In the genomic region with DNA sequence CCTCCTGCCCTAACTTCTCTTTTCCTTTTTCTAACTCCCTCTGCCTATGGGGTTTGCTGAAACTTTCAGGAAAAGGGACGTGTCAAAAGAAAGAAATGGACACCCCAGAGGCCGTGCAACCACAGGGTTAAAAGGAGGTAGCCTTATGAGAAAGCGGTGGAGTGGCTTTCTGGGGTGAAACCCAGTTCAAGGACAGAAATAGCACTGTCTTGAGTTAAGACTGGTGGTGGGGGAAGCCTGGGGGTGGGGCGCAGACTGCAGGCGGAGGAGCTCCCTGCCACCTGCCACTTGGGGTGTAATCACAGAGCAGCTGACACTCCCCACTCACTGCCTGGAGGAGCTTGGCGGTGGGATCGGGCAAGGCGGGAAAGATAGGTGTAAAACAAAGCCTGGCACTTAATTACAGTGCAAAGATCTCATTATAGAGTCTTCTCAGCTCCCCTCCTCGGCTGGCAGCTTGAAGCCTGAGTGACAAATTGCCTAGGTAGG, we compare ENCODE assay signal across 8 cellular contexts. TPM values are rescaled to one million over a fixed set of nuclear protein-coding genes. Genes with fewer than 3 reads are reported as not detected.
A peak's percentile ranks its signal among the peaks of the same experiment; 100 is the strongest.
DNase-seq lines count a peak whose midpoint lies in the region; ATAC-seq lines count a peak whose summit lies in the region.

No MANE protein-coding gene starts in this region.

- no peaks in the 10 kb centered on the region for H3K27me3 Mint-ChIP-seq in activated CD4-positive, alpha-beta T cell treated with anti-CD3 and anti-CD28 coated beads for 36 hours
- H3K27me3 Mint-ChIP-seq in activated T-cell treated with anti-CD3 and anti-CD28 coated beads, Interleukin-2, amount 50 U/mL, for 24 hours = no peaks in the 10 kb centered on the region
- peaks cover 36% of the 10 kb centered on the region for H3K27me3 Mint-ChIP-seq in stimulated activated memory B cell treated with anti-CD40 and anti-IgM and Interleukin-4, amounts not matched to agents 10 μg/mL and 1 μg/mL and 100 μg/mL, for 72 hours

- peak overlapping the region; percentile 63 for H3K4me3 ChIP-seq in iPS-18a (ENCODE audit: low read length)

- no peaks in the 10 kb centered on the region for H3K36me3 ChIP-seq in iPS-18a (ENCODE audit: control insufficient read depth, low read depth, low read length)

- peak; percentile 62 for DNase-seq in activated CD4-positive, alpha-beta T cell treated with anti-CD3 and anti-CD28 coated beads for 36 hours
- DNase-seq in activated CD4-positive, alpha-beta T cell treated with anti-CD3 and anti-CD28 coated beads for 1 hour = no peak
- DNase-seq in NCI-H1417 treated with DMSO at 0.1 percent for 48 hours (lab: John Stamatoyannopoulos, UW) (peak; percentile 49), amniotic stem cell (lab: John Stamatoyannopoulos, UW) (no peak)
- peak; percentile 53 for DNase-seq in activated T-cell treated with anti-CD3 and anti-CD28 coated beads, Interleukin-2, amount 50 U/mL, for 24 hours

- H3K36me3 Mint-ChIP-seq in activated CD4-positive, alpha-beta T cell treated with anti-CD3 and anti-CD28 coated beads for 36 hours (ENCODE audit: low read depth) = no peaks in the 10 kb centered on the region
- no peaks in the 10 kb centered on the region for H3K36me3 Mint-ChIP-seq in activated T-cell treated with anti-CD3 and anti-CD28 coated beads, Interleukin-2, amount 50 U/mL, for 24 hours (ENCODE audit: low read depth)
- peaks cover 5% of the 10 kb centered on the region for H3K36me3 Mint-ChIP-seq in stimulated activated memory B cell treated with anti-CD40 and anti-IgM and Interleukin-4, amounts not matched to agents 10 μg/mL and 1 μg/mL and 100 μg/mL, for 72 hours

- peaks cover 2% of the 10 kb centered on the region for H3K9me3 Mint-ChIP-seq in activated CD4-positive, alpha-beta T cell treated with anti-CD3 and anti-CD28 coated beads for 36 hours (ENCODE audit: low read depth)
- peaks cover 5% of the 10 kb centered on the region for H3K9me3 Mint-ChIP-seq in activated T-cell treated with anti-CD3 and anti-CD28 coated beads, Interleukin-2, amount 50 U/mL, for 24 hours
- peaks cover 12% of the 10 kb centered on the region for H3K9me3 Mint-ChIP-seq in stimulated activated memory B cell treated with anti-CD40 and anti-IgM and Interleukin-4, amounts not matched to agents 10 μg/mL and 1 μg/mL and 100 μg/mL, for 72 hours

- H3K4me1 ChIP-seq in iPS-18a (ENCODE audit: control insufficient read depth, low read depth, low read length) = peaks cover 3% of the 10 kb centered on the region

- H3K9ac ChIP-seq in iPS-18a (ENCODE audit: low read length) = no peak overlapping the region

- H3K27ac Mint-ChIP-seq in activated CD4-positive, alpha-beta T cell treated with anti-CD3 and anti-CD28 coated beads for 36 hours = peak overlapping the region; percentile 79
- peak overlapping the region; percentile 77 for H3K27ac Mint-ChIP-seq in activated T-cell treated with anti-CD3 and anti-CD28 coated beads, Interleukin-2, amount 50 U/mL, for 24 hours
- peak overlapping the region; percentile 63 for H3K27ac Mint-ChIP-seq in stimulated activated memory B cell treated with anti-CD40 and anti-IgM and Interleukin-4, amounts not matched to agents 10 μg/mL and 1 μg/mL and 100 μg/mL, for 72 hours

- intact Hi-C loops in activated CD4-positive, alpha-beta T cell treated with anti-CD3 and anti-CD28 coated beads for 36 hours (cut with DNase I, micrococcal nuclease) = loop anchor here (1.0 to 10.0 kb wide), 6 partner anchors 11 to 701 kb away; a partner anchor contains a TSS

- H3K27ac ChIP-seq in iPS-18a (ENCODE audit: low read length) = no peak overlapping the region

- CTCF ChIA-PET in activated CD4-positive, alpha-beta T cell treated with anti-CD3 and anti-CD28 coated beads for 36 hours (lab: Charles Lee) = interaction anchor here (0.6 to 4.0 kb wide), 10 partner anchors 10 to 484 kb away, joined by 3 to 35 read pairs (median 4); no protein-coding TSS in a partner anchor

- H3K27me3 ChIP-seq in iPS-18a (ENCODE audit: control insufficient read depth, insufficient read depth, low read length) = peaks cover 16% of the 10 kb centered on the region

- no peaks in the 10 kb centered on the region for H3K9me3 ChIP-seq in iPS-18a (ENCODE audit: control insufficient read depth, low read depth, low read length)

- peaks cover 27% of the 10 kb centered on the region for H3K4me1 Mint-ChIP-seq in activated CD4-positive, alpha-beta T cell treated with anti-CD3 and anti-CD28 coated beads for 36 hours
- H3K4me1 Mint-ChIP-seq in activated T-cell treated with anti-CD3 and anti-CD28 coated beads, Interleukin-2, amount 50 U/mL, for 24 hours (ENCODE audit: low read depth) = peaks cover 19% of the 10 kb centered on the region
- H3K4me1 Mint-ChIP-seq in stimulated activated memory B cell treated with anti-CD40 and anti-IgM and Interleukin-4, amounts not matched to agents 10 μg/mL and 1 μg/mL and 100 μg/mL, for 72 hours = peaks cover 15% of the 10 kb centered on the region

- POLR2A ChIA-PET in activated CD4-positive, alpha-beta T cell treated with anti-CD3 and anti-CD28 coated beads for 36 hours (lab: Charles Lee) = interaction anchor here (0.5 kb wide), 1 partner anchor 16 kb away, joined by 4 read pairs; no protein-coding TSS in a partner anchor

- H3K4me3 Mint-ChIP-seq in activated CD4-positive, alpha-beta T cell treated with anti-CD3 and anti-CD28 coated beads for 36 hours = peak overlapping the region; percentile 69
- peak overlapping the region; percentile 67 for H3K4me3 Mint-ChIP-seq in activated T-cell treated with anti-CD3 and anti-CD28 coated beads, Interleukin-2, amount 50 U/mL, for 24 hours
- peak overlapping the region; percentile 75 for H3K4me3 Mint-ChIP-seq in stimulated activated memory B cell treated with anti-CD40 and anti-IgM and Interleukin-4, amounts not matched to agents 10 μg/mL and 1 μg/mL and 100 μg/mL, for 72 hours

- ATAC-seq in activated CD4-positive, alpha-beta T cell treated with anti-CD3 and anti-CD28 coated beads for 36 hours = peak; percentile 35
- no peak for ATAC-seq in stimulated activated memory B cell treated with anti-CD40 and anti-IgM and Interleukin-4, amounts not matched to agents 10 μg/mL and 1 μg/mL and 100 μg/mL, for 72 hours
- no peak for ATAC-seq in GM19395 (IDR thresholded peaks at IDR 0.05; ENCODE audit: unreplicated experiment)

RNA-seq across cellular contexts. Expression of a gene that starts 0.8 kb away (rescaled TPM):
- total RNA-seq in activated CD4-positive, alpha-beta T cell treated with anti-CD3 and anti-CD28 coated beads for 36 hours = under 1 TPM; 0.21 to 0.56 TPM

Comparison
In these comparisons a context has a peak if more than half of its experiments do, and no peak if none do; other contexts are left out.
1. DNase-seq: peak in activated CD4-positive, alpha-beta T cell treated with anti-CD3 and anti-CD28 coated beads for 36 hours (single experiment), NCI-H1417 treated with DMSO at 0.1 percent for 48 hours (single experiment) and activated T-cell treated with anti-CD3 and anti-CD28 coated beads, Interleukin-2, amount 50 U/mL, for 24 hours (single experiment); none in activated CD4-positive, alpha-beta T cell treated with anti-CD3 and anti-CD28 coated beads for 1 hour (single experiment) and amniotic stem cell (single experiment).
2. Peak in every context shown above with its lines, with median percentiles within 50 percentile points of each other: H3K27ac Mint-ChIP-seq and H3K4me3 Mint-ChIP-seq.